7 cellular contexts compared by ENCODE assay signal in the genomic region with DNA sequence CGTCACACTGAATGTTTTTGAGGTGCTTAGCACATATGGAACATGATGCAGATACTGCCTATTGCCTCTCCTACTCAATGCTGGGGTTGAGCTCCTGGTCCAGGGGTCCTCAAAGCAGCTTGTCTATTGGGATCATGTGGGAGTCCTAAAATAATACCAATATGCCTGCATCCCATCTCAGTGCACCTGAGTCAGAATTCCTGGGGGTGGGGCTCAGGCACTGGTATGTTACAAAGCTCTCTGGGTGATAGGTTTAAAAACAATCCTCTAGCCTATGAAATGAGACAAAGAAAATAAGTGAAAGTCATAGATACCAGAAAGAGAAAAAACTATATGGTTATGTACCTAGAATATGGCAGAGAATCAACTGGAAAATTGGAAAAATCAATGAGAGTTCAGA.
"Had no signal": no experiment of that assay in that cellular context is flagged by ENCODE, and none has a peak within 500 bp of the region (broad histone marks: within the 10 kb centered on the region; RNA-seq: fewer than 3 reads in every experiment).

No MANE protein-coding gene starts in this region.

- ATAC-seq: K562 had no signal

- DNase-seq: GOT3, HCEC 1CT, IMR-90, KG1 had no signal

- H3K4me3 ChIP-seq: K562 had no signal

- FAIRE-seq: H54, HTR-8/SVneo, K562 had no signal
